Comparison of ENCODE assay signal across 13 cellular contexts in the genomic region with DNA sequence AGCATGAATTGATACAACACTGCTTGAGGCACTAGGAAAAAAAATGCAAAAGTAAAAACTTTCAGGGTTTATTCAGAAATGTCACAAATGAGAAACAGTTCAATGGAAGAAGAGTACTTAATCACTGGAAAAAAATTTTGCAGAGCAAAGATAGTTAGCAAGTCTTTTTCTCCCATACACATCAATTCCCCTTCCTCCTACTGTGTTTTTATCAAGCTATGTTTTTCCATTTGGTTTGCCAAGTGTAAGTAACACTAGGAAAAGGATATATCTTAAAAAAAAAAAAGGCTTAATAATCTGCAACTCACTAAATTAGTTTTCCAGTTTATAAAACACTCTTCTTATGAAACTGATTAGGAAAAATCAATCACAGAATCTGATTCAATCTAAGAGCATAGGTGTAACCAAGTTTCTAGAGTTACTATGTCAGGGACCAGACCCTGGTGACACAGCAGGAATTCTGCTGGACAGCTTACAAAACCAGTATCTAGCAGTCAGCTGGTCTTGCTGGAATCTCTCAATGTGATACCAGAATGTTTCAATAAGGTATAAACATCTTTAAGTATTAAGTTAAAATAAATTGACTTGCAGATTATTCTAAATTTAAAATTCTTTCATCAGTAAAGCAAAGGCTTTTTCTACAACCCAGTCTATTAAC. TPM values are rescaled to one million over a fixed set of nuclear protein-coding genes. Genes with fewer than 3 reads are reported as not detected.
DNase-seq lines count a peak whose midpoint lies in the region; ATAC-seq lines count a peak whose summit lies in the region.
"Had no signal": no experiment of that assay in that cellular context is flagged by ENCODE, and none has a peak within 500 bp of the region (broad histone marks: within the 10 kb centered on the region; RNA-seq: fewer than 3 reads in every experiment).

No MANE protein-coding gene starts in this region.

- DNase-seq in activated T-cell treated with anti-CD3 and anti-CD28 coated beads, Interleukin-2, amount 50 U/mL, for 24 hours, result no peak
- DNase-seq in activated T-cell treated with anti-CD3 and anti-CD28 coated beads for 4 hours (no peak), amniotic epithelial cell (ENCODE audit: low read depth) (peak; percentile 28), left ventricle myocardium superior (no peak), NCI-H1092 treated with DMSO at 0.1 percent for 48 hours (lab: John Stamatoyannopoulos, UW) (no peak), GF-D8 (lab: John Stamatoyannopoulos, UW) (no peak)
- DNase-seq: activated CD8-positive, alpha-beta memory T cell treated with anti-CD3 and anti-CD28 coated beads, Interleukin-2, amount 50 U/mL, for 4 hours; DMS79 treated with DMSO at 0.1 percent for 48 hours; NCI-H1417 treated with DMSO at 0.1 percent for 48 hours; NCI-H524; RPMI8226 had no signal

- peaks cover 73% of the 10 kb centered on the region for H3K4me1 Mint-ChIP-seq in activated T-cell treated with anti-CD3 and anti-CD28 coated beads, Interleukin-2, amount 50 U/mL, for 24 hours (ENCODE audit: low read depth)
- H3K4me1 Mint-ChIP-seq in stimulated activated memory B cell treated with anti-CD40 and anti-IgM and Interleukin-4, amounts not matched to agents 10 μg/mL and 1 μg/mL and 100 μg/mL, for 72 hours, result peaks cover 25% of the 10 kb centered on the region

- H3K27me3 Mint-ChIP-seq in activated T-cell treated with anti-CD3 and anti-CD28 coated beads, Interleukin-2, amount 50 U/mL, for 24 hours, result no peaks in the 10 kb centered on the region
- H3K27me3 Mint-ChIP-seq in stimulated activated memory B cell treated with anti-CD40 and anti-IgM and Interleukin-4, amounts not matched to agents 10 μg/mL and 1 μg/mL and 100 μg/mL, for 72 hours, result no peaks in the 10 kb centered on the region

- intact Hi-C loops in left ventricle myocardium superior (cut with micrococcal nuclease), result no loop called here

- H3K27ac Mint-ChIP-seq in activated T-cell treated with anti-CD3 and anti-CD28 coated beads, Interleukin-2, amount 50 U/mL, for 24 hours, result peak overlapping the region; percentile 74
- peak overlapping the region; percentile 44 for H3K27ac Mint-ChIP-seq in stimulated activated memory B cell treated with anti-CD40 and anti-IgM and Interleukin-4, amounts not matched to agents 10 μg/mL and 1 μg/mL and 100 μg/mL, for 72 hours

- no peaks in the 10 kb centered on the region for H3K9me3 Mint-ChIP-seq in activated T-cell treated with anti-CD3 and anti-CD28 coated beads, Interleukin-2, amount 50 U/mL, for 24 hours
- no peaks in the 10 kb centered on the region for H3K9me3 Mint-ChIP-seq in stimulated activated memory B cell treated with anti-CD40 and anti-IgM and Interleukin-4, amounts not matched to agents 10 μg/mL and 1 μg/mL and 100 μg/mL, for 72 hours

- peaks cover 85% of the 10 kb centered on the region for H3K36me3 Mint-ChIP-seq in activated T-cell treated with anti-CD3 and anti-CD28 coated beads, Interleukin-2, amount 50 U/mL, for 24 hours (ENCODE audit: low read depth)
- peaks cover 18% of the 10 kb centered on the region for H3K36me3 Mint-ChIP-seq in stimulated activated memory B cell treated with anti-CD40 and anti-IgM and Interleukin-4, amounts not matched to agents 10 μg/mL and 1 μg/mL and 100 μg/mL, for 72 hours

- ATAC-seq in left ventricle myocardium superior, result peak; percentile 76
- ATAC-seq in stimulated activated memory B cell treated with anti-CD40 and anti-IgM and Interleukin-4, amounts not matched to agents 10 μg/mL and 1 μg/mL and 100 μg/mL, for 72 hours, result no peak
- ATAC-seq in GM21367 (IDR thresholded peaks at IDR 0.05; ENCODE audit: unreplicated experiment), result no peak

- peak overlapping the region; percentile 15 for H3K4me3 Mint-ChIP-seq in activated T-cell treated with anti-CD3 and anti-CD28 coated beads, Interleukin-2, amount 50 U/mL, for 24 hours
- H3K4me3 Mint-ChIP-seq in stimulated activated memory B cell treated with anti-CD40 and anti-IgM and Interleukin-4, amounts not matched to agents 10 μg/mL and 1 μg/mL and 100 μg/mL, for 72 hours, result no peak overlapping the region

RNA-seq across cellular contexts. Expression of a gene that starts 34.7 kb away (rescaled TPM):
- total RNA-seq in left ventricle myocardium superior, result 23.3 TPM
